9 cellular contexts compared by ENCODE assay signal in the genomic region with DNA sequence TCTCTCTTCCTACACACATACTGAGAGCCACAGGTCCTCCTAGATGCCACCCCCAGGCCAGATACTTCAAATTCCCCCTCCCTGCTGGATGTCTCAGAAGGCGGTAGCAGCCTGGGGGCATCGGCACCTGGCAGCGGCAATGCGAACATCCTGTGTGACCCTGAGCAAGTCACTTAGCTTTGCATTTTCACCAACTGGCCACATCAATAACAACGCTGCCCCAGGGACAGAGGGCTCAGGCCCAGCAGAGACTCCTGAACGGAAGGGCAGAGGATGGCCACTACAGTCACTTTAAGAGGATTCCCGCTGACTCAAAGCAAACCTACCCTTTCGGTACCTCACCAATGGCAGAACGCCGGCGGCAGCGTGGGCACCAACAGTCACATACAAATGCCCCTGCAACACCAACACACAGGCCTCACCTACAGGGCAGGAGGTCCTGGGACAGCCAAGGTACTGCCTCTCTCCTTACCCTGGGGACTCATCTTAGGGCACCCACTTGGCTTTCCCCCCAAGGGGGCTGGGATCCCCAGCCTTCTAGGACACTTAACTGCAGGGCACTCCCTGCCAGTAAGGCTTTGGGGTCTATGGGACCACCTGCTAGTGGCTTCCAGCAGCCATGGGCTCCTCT. TPM values are rescaled to one million over a fixed set of nuclear protein-coding genes. Genes with fewer than 3 reads are reported as not detected.
DNase-seq lines count a peak whose midpoint lies in the region; ATAC-seq and TF ChIP-seq lines count a peak whose summit lies in the region.
"Had no signal": no experiment of that assay in that cellular context is flagged by ENCODE, and none has a peak within 500 bp of the region (broad histone marks: within the 10 kb centered on the region; RNA-seq: fewer than 3 reads in every experiment).

No MANE protein-coding gene starts in this region.

- TF ChIP-seq CTCF in GM23338 (conservative IDR thresholded peaks at IDR 0.05; ENCODE audit: low read depth in 2 of 2), result no peak
- no peak for TF ChIP-seq CTCF in WERI-Rb-1 (IDR thresholded peaks at IDR 0.05; ENCODE audit: low read depth, low read length)

- H3K4me3 Mint-ChIP-seq in GM23338, result peak overlapping the region; percentile 72

- DNase-seq in GM23338 (ENCODE audit: low spot score) (peak; percentile 18), WERI-Rb-1 (no peak), skeletal muscle cell (ENCODE audit: low read depth) (no peak), NCI-H510A treated with DMSO at 0.1 percent for 48 hours (lab: John Stamatoyannopoulos, UW) (no peak), NCI-H1105 treated with DMSO at 0.1 percent for 48 hours (lab: John Stamatoyannopoulos, UW) (no peak), NOMO-1 treated with dmso at 0.1 percent for 144 hours (lab: John Stamatoyannopoulos, UW; ENCODE audit: unreplicated experiment) (no peak)
- no peak for DNase-seq in activated CD4-positive, alpha-beta T cell treated with anti-CD3 and anti-CD28 coated beads for 48 hours

- peaks cover 71% of the 10 kb centered on the region for H3K27me3 Mint-ChIP-seq in GM23338 (ENCODE audit: insufficient read depth, low read depth, poor library complexity)

- H3K4me1 Mint-ChIP-seq in GM23338, result peaks cover 6% of the 10 kb centered on the region; the same call in 2 of the 3 replicates

- peak; percentile 3; the same call in 2 of the 3 replicates for ATAC-seq in GM23338

- no peaks in the 10 kb centered on the region for H4K20me1 ChIP-seq in GM23338 (replicated peaks; ENCODE audit: insufficient read depth)

- H3K9me3 ChIP-seq in WERI-Rb-1 (ENCODE audit: severe bottlenecking) (no peaks in the 10 kb centered on the region), iPS-20b (ENCODE audit: insufficient read depth, low read depth, low read length) (no peaks in the 10 kb centered on the region)

- 0 out of 2 replicates have a peak, but pooled peaks cover 3% of the 10 kb centered on the region for H3F3A ChIP-seq in GM23338 (replicated peaks; ENCODE audit: low read depth)

- H3K4me3 ChIP-seq in GM23338 (peak overlapping the region; percentile 74), WERI-Rb-1 (ENCODE audit: low read depth, low read length) (peak overlapping the region; percentile 84), iPS-20b (ENCODE audit: low read length) (peak overlapping the region; percentile 70), skeletal muscle cell (ENCODE audit: low read depth, low read length) (peak overlapping the region; percentile 44)

- peaks cover 79% of the 10 kb centered on the region for H3K27me3 ChIP-seq in GM23338 (ENCODE audit: insufficient read depth)
- no peaks in the 10 kb centered on the region for H3K27me3 ChIP-seq in WERI-Rb-1 (ENCODE audit: insufficient read depth, low read depth, severe bottlenecking)
- H3K27me3 ChIP-seq in iPS-20b (ENCODE audit: insufficient read depth, low read length), result peaks cover 87% of the 10 kb centered on the region

- no peak overlapping the region; the same call in 1 of the 2 replicates for H3K9ac ChIP-seq in iPS-20b (ENCODE audit: low read depth, low read length)

- peak overlapping the region; percentile 96 for H2AFZ ChIP-seq in GM23338

- no peaks in the 10 kb centered on the region for H3K36me3 ChIP-seq in GM23338 (ENCODE audit: insufficient read depth)
- H3K36me3 ChIP-seq in WERI-Rb-1, result peaks cover 7% of the 10 kb centered on the region; the same call in 1 of the 2 replicates
- no peaks in the 10 kb centered on the region for H3K36me3 ChIP-seq in iPS-20b (ENCODE audit: insufficient read depth, low read depth, low read length)

- H3K27ac ChIP-seq in GM23338 (ENCODE audit: low read depth), result no peak overlapping the region
- H3K27ac ChIP-seq in WERI-Rb-1, result peak overlapping the region; percentile 89
- no peak overlapping the region for H3K27ac ChIP-seq in iPS-20b (ENCODE audit: low read length)

- H3K79me2 ChIP-seq in GM23338 (replicated peaks; ENCODE audit: insufficient read depth), result no peaks in the 10 kb centered on the region

- peak overlapping the region; percentile 88 for H3K4me2 ChIP-seq in GM23338

- no peak overlapping the region for H3K27ac Mint-ChIP-seq in GM23338

- no peaks in the 10 kb centered on the region for H3K9me3 Mint-ChIP-seq in GM23338

- H3K4me1 ChIP-seq in GM23338 (ENCODE audit: insufficient read depth) (no peaks in the 10 kb centered on the region; the same call in 1 of the 2 replicates), iPS-20b (ENCODE audit: insufficient read depth, low read length) (peaks cover 9% of the 10 kb centered on the region; the same call in 1 of the 2 replicates)

- H3K9me2 ChIP-seq in GM23338 (ENCODE audit: insufficient read depth), result no peaks in the 10 kb centered on the region

- no peaks in the 10 kb centered on the region for H3K36me3 Mint-ChIP-seq in GM23338 (ENCODE audit: low read depth)

TF ChIP-seq in GM23338, 12 proteins besides CTCF, POLR2A, EP300 and RAD21:
- TF ChIP-seq EZH2 (IDR thresholded peaks at IDR 0.05; ENCODE audit: low read depth, unreplicated experiment) (no peak), EZH2phosphoT487 (IDR thresholded peaks at IDR 0.05; ENCODE audit: unreplicated experiment) (peak; percentile 8)

RNA-seq across cellular contexts. Expression of gene LMO1, which starts 1.6 kb away (rescaled TPM):
- total RNA-seq in GM23338 (2014; rRNA removed; shearing (Covaris generic)), result not detected in 2 replicates
- polyA plus RNA-seq in GM23338 (2016; fragmentation: Nextera tagmentation; extraction: Ambion mirVana), result 0.19 and 0.40 TPM in 2 replicates
- total RNA-seq: T-helper 1 cell treated with Interleukin-12 subunit alpha and Interleukin-12 subunit beta and Interleukin-4 antibody, amounts not matched to agents 30 ng/mL and 1 ng/mL, for 36 hours had no signal
